Comparison of ENCODE assay signal across 31 cellular contexts in the genomic region with DNA sequence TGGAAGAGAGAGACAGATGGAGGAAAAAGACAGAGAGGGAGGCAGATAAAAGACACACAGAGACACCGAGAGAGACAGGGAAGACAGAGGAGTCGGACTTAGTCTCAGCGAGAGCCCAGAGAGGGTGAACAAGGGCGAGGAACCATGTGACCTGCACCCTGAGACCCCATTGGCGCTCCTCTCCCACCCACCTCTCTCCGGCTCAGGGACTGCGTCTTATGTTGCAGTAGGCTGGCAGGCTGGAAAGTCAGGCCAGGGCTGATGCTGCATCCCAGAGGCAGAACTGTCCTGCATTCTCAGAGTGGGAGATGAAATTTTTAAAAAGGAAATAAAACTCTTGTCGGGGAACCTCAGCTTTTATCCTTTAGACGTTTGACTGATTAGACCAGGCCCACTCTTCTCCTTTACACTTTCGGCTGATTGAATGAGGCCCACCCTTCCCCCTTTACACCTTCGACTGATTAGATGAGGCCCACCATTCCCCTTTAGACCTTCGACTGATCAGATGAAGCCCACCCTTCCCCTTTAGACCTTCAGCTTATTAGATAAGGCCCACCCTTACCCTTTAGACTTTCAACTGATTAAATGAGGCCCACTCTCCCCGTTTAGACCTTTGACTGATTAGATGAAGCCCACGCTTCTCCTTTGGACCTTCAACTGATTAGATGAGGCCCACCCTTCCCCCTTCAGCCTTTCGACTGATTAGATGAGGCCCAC. TPM values are rescaled to one million over a fixed set of nuclear protein-coding genes. Genes with fewer than 3 reads are reported as not detected.
DNase-seq lines count a peak whose midpoint lies in the region; ATAC-seq, FAIRE-seq and TF ChIP-seq lines count a peak whose summit lies in the region.
"Had no signal": no experiment of that assay in that cellular context is flagged by ENCODE, and none has a peak within 500 bp of the region (broad histone marks: within the 10 kb centered on the region; RNA-seq: fewer than 3 reads in every experiment).

No MANE protein-coding gene starts in this region.

- H3K36me3 Mint-ChIP-seq in Calu3 (ENCODE audit: insufficient read depth, unreplicated experiment) (peaks cover 5% of the 10 kb centered on the region), WTC11 (peaks cover 25% of the 10 kb centered on the region), naive B cell (peaks cover 0 to 15% of the 10 kb centered on the region in 2 donors)
- H3K36me3 Mint-ChIP-seq: T-cell had no signal

- no peaks in the 10 kb centered on the region for H3K27me3 Mint-ChIP-seq in Calu3 (ENCODE audit: unreplicated experiment)
- H3K27me3 Mint-ChIP-seq in WTC11 (ENCODE audit: low read depth) = peaks cover 7% of the 10 kb centered on the region
- H3K27me3 Mint-ChIP-seq in naive B cell = peaks cover 5 to 19% (median 10%) of the 10 kb centered on the region in 3 donors
- H3K27me3 Mint-ChIP-seq: activated CD4-positive, alpha-beta memory T cell treated with anti-CD3 and anti-CD28 coated beads, Interleukin-2, amount 10 ng/mL, durations not matched to agents 7 days and 5 days; activated naive CD8-positive, alpha-beta T cell treated with anti-CD3 and anti-CD28 coated beads, Interleukin-2, amount 50 U/mL, for 24 hours; T-cell had no signal

- BruUV-seq in Calu3 (replicated peaks; lab: Mats Ljungman, UMichigan) = no TSS peak

- DNase-seq in NCI-H82 (lab: John Stamatoyannopoulos, UW) (peak; percentile 28), NCI-H82 treated with DMSO at 0.1 percent for 48 hours (lab: John Stamatoyannopoulos, UW; ENCODE audit: unreplicated experiment) (no peak), Calu3 (no peak), WTC11 (ENCODE audit: low spot score) (no peak), naive B cell (no peak), NCI-H226 (no peak), germinal center (ENCODE audit: low spot score) (no peak), GM12891 (ENCODE audit: insufficient read length, low spot score) (no peak)
- DNase-seq: activated CD4-positive, alpha-beta memory T cell treated with anti-CD3 and anti-CD28 coated beads, Interleukin-2, amount 10 ng/mL, durations not matched to agents 7 days and 5 days; activated CD4-positive, alpha-beta T cell treated with anti-CD3 and anti-CD28 coated beads for 1 hour; activated effector memory CD4-positive, alpha-beta T cell treated with Interleukin-2 at 50 U/mL for 16 hours; activated naive CD8-positive, alpha-beta T cell treated with anti-CD3 and anti-CD28 coated beads, Interleukin-2, amount 50 U/mL, for 24 hours; AML-193; CD8-positive, alpha-beta memory T cell; central memory CD4-positive, alpha-beta T cell; dermis blood vessel endothelial cell; NCI-H1048; NCI-H1694; NCI-H748 treated with DMSO at 0.1 percent for 48 hours; occipital lobe; SJCRH30; stomach; T-cell; thyroid gland had no signal

- intact Hi-C loops in Calu3 (cut with micrococcal nuclease; ENCODE audit: unreplicated experiment) = no loop called here

- H3K4me3 Mint-ChIP-seq in Calu3 (ENCODE audit: low read depth, unreplicated experiment) = no peak overlapping the region
- no peak overlapping the region for H3K4me3 Mint-ChIP-seq in WTC11
- peak overlapping the region in 3 of 8 donors; percentile 13 to 34 (median 32) for H3K4me3 Mint-ChIP-seq in naive B cell
- H3K4me3 Mint-ChIP-seq: activated CD4-positive, alpha-beta memory T cell treated with anti-CD3 and anti-CD28 coated beads, Interleukin-2, amount 10 ng/mL, durations not matched to agents 7 days and 5 days; activated naive CD8-positive, alpha-beta T cell treated with anti-CD3 and anti-CD28 coated beads, Interleukin-2, amount 50 U/mL, for 24 hours; T-cell had no signal

- peak overlapping the region; percentile 7 for H3K27ac Mint-ChIP-seq in Calu3 (ENCODE audit: unreplicated experiment)
- peak overlapping the region; percentile 57 for H3K27ac Mint-ChIP-seq in WTC11
- H3K27ac Mint-ChIP-seq in naive B cell = peak overlapping the region in 4 of 6 donors; percentile 74 to 99 (median 91)
- H3K27ac Mint-ChIP-seq: activated CD4-positive, alpha-beta memory T cell treated with anti-CD3 and anti-CD28 coated beads, Interleukin-2, amount 10 ng/mL, durations not matched to agents 7 days and 5 days; activated naive CD8-positive, alpha-beta T cell treated with anti-CD3 and anti-CD28 coated beads, Interleukin-2, amount 50 U/mL, for 24 hours; T-cell had no signal

- TF ChIP-seq CTCF in Calu3 (IDR thresholded peaks at IDR 0.05; ENCODE audit: unreplicated experiment) = no peak
- TF ChIP-seq CTCF in WTC11 (IDR thresholded peaks at IDR 0.05) = no peak

- H3K9me3 Mint-ChIP-seq in Calu3 (ENCODE audit: low read depth, unreplicated experiment) (peaks cover 10% of the 10 kb centered on the region), WTC11 (peaks cover 17% of the 10 kb centered on the region), naive B cell (peaks cover 4 to 24% (median 10%) of the 10 kb centered on the region in 7 donors)
- H3K9me3 Mint-ChIP-seq: activated naive CD8-positive, alpha-beta T cell treated with anti-CD3 and anti-CD28 coated beads, Interleukin-2, amount 50 U/mL, for 24 hours; T-cell had no signal

- ATAC-seq in WTC11 (peak; percentile 74), naive B cell (ENCODE audit: low read depth in 2 of 2) (peak in 1 of 2 donors; percentile 13)
- ATAC-seq: left lung, T-cell had no signal

- no peaks in the 10 kb centered on the region for H3K4me1 Mint-ChIP-seq in Calu3 (ENCODE audit: low read depth, unreplicated experiment)
- no peaks in the 10 kb centered on the region for H3K4me1 Mint-ChIP-seq in WTC11
- H3K4me1 Mint-ChIP-seq in naive B cell = peaks cover 0 to 4% (median 0%) of the 10 kb centered on the region in 3 donors
- H3K4me1 Mint-ChIP-seq: activated CD4-positive, alpha-beta memory T cell treated with anti-CD3 and anti-CD28 coated beads, Interleukin-2, amount 10 ng/mL, durations not matched to agents 7 days and 5 days; CD8-positive, alpha-beta memory T cell; T-cell had no signal

- CTCF ChIA-PET in Calu3 (lab: Charles Lee) (no interaction called here), WTC11 (lab: Charles Lee) (no interaction called here)

- no peak for TF ChIP-seq POLR2A in GM12891 (IDR thresholded peaks at IDR 0.05; ENCODE audit: low read depth, low read length)

- POLR2A ChIA-PET in WTC11 (lab: Charles Lee) = no interaction called here

- no peak for FAIRE-seq in GM12891 (lab: Jason Lieb, UNC)
- FAIRE-seq: A204.1, endometrium, G401.6, TTC549 had no signal

TF ChIP-seq in WTC11, 78 proteins besides CTCF, POLR2A, EP300 and RAD21 (continues in another document):
- TF ChIP-seq, protein P1, sequence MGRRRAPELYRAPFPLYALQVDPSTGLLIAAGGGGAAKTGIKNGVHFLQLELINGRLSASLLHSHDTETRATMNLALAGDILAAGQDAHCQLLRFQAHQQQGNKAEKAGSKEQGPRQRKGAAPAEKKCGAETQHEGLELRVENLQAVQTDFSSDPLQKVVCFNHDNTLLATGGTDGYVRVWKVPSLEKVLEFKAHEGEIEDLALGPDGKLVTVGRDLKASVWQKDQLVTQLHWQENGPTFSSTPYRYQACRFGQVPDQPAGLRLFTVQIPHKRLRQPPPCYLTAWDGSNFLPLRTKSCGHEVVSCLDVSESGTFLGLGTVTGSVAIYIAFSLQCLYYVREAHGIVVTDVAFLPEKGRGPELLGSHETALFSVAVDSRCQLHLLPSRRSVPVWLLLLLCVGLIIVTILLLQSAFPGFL (CRISPR knock-in tag; IDR thresholded peaks at IDR 0.05; ENCODE audit: borderline replicate concordance) = no peak
- no peak for TF ChIP-seq KAT7 (CRISPR knock-in tag; IDR thresholded peaks at IDR 0.05; ENCODE audit: borderline replicate concordance)
- TF ChIP-seq GTF2I (CRISPR knock-in tag; conservative IDR thresholded peaks at IDR 0.05) = peak; percentile 99
- no peak for TF ChIP-seq TCF7 (CRISPR knock-in tag; IDR thresholded peaks at IDR 0.05; ENCODE audit: low read depth)
- TF ChIP-seq, protein P2, sequence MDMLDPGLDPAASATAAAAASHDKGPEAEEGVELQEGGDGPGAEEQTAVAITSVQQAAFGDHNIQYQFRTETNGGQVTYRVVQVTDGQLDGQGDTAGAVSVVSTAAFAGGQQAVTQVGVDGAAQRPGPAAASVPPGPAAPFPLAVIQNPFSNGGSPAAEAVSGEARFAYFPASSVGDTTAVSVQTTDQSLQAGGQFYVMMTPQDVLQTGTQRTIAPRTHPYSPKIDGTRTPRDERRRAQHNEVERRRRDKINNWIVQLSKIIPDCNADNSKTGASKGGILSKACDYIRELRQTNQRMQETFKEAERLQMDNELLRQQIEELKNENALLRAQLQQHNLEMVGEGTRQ (CRISPR knock-in tag; IDR thresholded peaks at IDR 0.05) = peak; percentile 26; the same call in 1 of the 2 replicates

TF ChIP-seq in GM12891, 5 proteins besides CTCF, POLR2A, EP300 and RAD21:
- no peak for TF ChIP-seq POLR2AphosphoS5 (IDR thresholded peaks at IDR 0.05; ENCODE audit: low read depth, low read length)
- no peak for TF ChIP-seq TAF1 (IDR thresholded peaks at IDR 0.05; ENCODE audit: low read depth, low read length)
- no peak for TF ChIP-seq POU2F2 (IDR thresholded peaks at IDR 0.05; ENCODE audit: low read depth, low read length)
- no peak for TF ChIP-seq SPI1 (IDR thresholded peaks at IDR 0.05; ENCODE audit: low read depth, low read length)
- no peak for TF ChIP-seq PAX5 (IDR thresholded peaks at IDR 0.05; ENCODE audit: insufficient read depth, low read length, severe bottlenecking)

RNA-seq across cellular contexts. Expression of a gene that starts 29.5 kb away (rescaled TPM):
- total RNA-seq in Calu3 (2022) (not detected in 2 replicates), WTC11 (2021) (0.26 to 0.48 TPM in 2 of 3 replicates, not detected in the other)
- 10 to 100 TPM in 2 of 6 donors, 1 to 10 TPM in 4; 4.1 to 33.6 (median 7.5) TPM for polyA plus RNA-seq in naive B cell (ENCODE audit: low read depth in 6 of 6)
- 14.9 TPM for polyA plus RNA-seq in GM12891 (2012; ENCODE audit: low read depth, missing spikeins)
- total RNA-seq: myocyte, SJCRH30 had no signal
- polyA plus RNA-seq: CD8-positive, alpha-beta memory T cell had no signal

RNA-seq across cellular contexts. Expression of a gene that starts 38.5 kb away (rescaled TPM):
- total RNA-seq in Calu3 (2022) (10.2 and 11.8 TPM in 2 replicates), WTC11 (2021) (1.2 to 3.0 TPM (median 2.4 TPM) in 3 replicates)
- polyA plus RNA-seq in naive B cell (ENCODE audit: low read depth in 6 of 6) = under 1 TPM in 4 of 6 donors, not detected in 2; 0.27 to 0.68 (median 0.54) TPM
- 0.32 TPM for polyA plus RNA-seq in GM12891 (2012; ENCODE audit: low read depth, missing spikeins)
- total RNA-seq: dermis blood vessel endothelial cell, fibroblast of lung, myocyte had no signal
- polyA plus RNA-seq: CD8-positive, alpha-beta memory T cell; fibroblast of lung had no signal

Comparison
In these comparisons a context has a peak if more than half of its experiments do, and no peak if none do; other contexts are left out.
1. H3K27ac Mint-ChIP-seq: peak in every context shown above with its lines; median percentile 91 in naive B cell; 57 in WTC11; 7 in Calu3.